Comparison of ENCODE assay signal across 8 cellular contexts in genomic region chr1:153796786-153797659, GRCh38. TPM values are rescaled to one million over a fixed set of nuclear protein-coding genes. Genes with fewer than 3 reads are reported as not detected.
DNase-seq lines count a peak whose midpoint lies in the region; ATAC-seq, FAIRE-seq and TF ChIP-seq lines count a peak whose summit lies in the region.

No MANE protein-coding gene starts in this region.

- H3K36me3 Mint-ChIP-seq in WTC11: no peaks in the 10 kb centered on the region

- TF ChIP-seq CTCF in D721Med (IDR thresholded peaks at IDR 0.05; ENCODE audit: insufficient read depth, missing control alignments): peak; percentile 95
- peak; percentile 95 for TF ChIP-seq CTCF in WTC11 (IDR thresholded peaks at IDR 0.05)
- peak; percentile 81 for TF ChIP-seq CTCF in kidney epithelial cell (IDR thresholded peaks at IDR 0.05; ENCODE audit: insufficient read depth, low read length, poor library complexity, severe bottlenecking)

- peak; percentile 16 for FAIRE-seq in D721Med (lab: Jason Lieb, UNC)

- POLR2A ChIA-PET in WTC11 (lab: Charles Lee): interaction anchor here (1.1 kb wide), 1 partner anchor 17 kb away, joined by 3 read pairs; no protein-coding TSS in a partner anchor

- DNase-seq in D721Med (ENCODE audit: insufficient read length, low spot score) (peak; percentile 98), HCEC 1CT (peak; percentile 42), NCI-H2081 treated with DMSO at 0.1 percent for 48 hours (lab: John Stamatoyannopoulos, UW) (peak; percentile 36), WTC11 (ENCODE audit: low spot score) (peak; percentile 91), T47D (ENCODE audit: low read depth in 1 of 2, low spot score in 1 of 2) (peak; percentile 89 to 97), kidney epithelial cell (ENCODE audit: low read depth) (no peak), OCI-M2 (lab: John Stamatoyannopoulos, UW; ENCODE audit: unreplicated experiment) (no peak)
- peak; percentile 80 for DNase-seq in stimulated activated CD4-positive, alpha-beta T cell treated with anti-CD3 and anti-CD28 coated beads, Interleukin-4, amount 100 ng/mL, for 1 hour

- in situ Hi-C loops in T47D (cut with HindIII; ENCODE audit: low pct_unique_long_range_greater_than_20kb, low sequenced_read_pairs): no loop called here

- peak; percentile 60 for ATAC-seq in WTC11

- peaks cover 4% of the 10 kb centered on the region for H3K27me3 ChIP-seq in kidney epithelial cell (ENCODE audit: control insufficient read depth, insufficient read depth, low read length)

- peak overlapping the region; percentile 54 for H3K27ac Mint-ChIP-seq in WTC11

- H3K9me3 Mint-ChIP-seq in WTC11: no peaks in the 10 kb centered on the region

- no peak overlapping the region for H3K4me3 ChIP-seq in kidney epithelial cell (ENCODE audit: low read depth, low read length)

- peaks cover 25% of the 10 kb centered on the region for H3K4me1 Mint-ChIP-seq in WTC11

- H3K4me3 Mint-ChIP-seq in WTC11: no peak overlapping the region

- no peaks in the 10 kb centered on the region; the same call in 1 of the 2 replicates for H3K27me3 Mint-ChIP-seq in WTC11 (ENCODE audit: low read depth)

- CTCF ChIA-PET in WTC11 (lab: Charles Lee): interaction anchor here (0.6 to 3.9 kb wide), 29 partner anchors 7 to 538 kb away, joined by 3 to 51 read pairs (median 4); partner anchors contain the start of genes CREB3L4, DENND4B, GATAD2B and INTS3

- peaks cover 1% of the 10 kb centered on the region for H3K36me3 ChIP-seq in kidney epithelial cell (ENCODE audit: control insufficient read depth, insufficient read depth, low read length)

TF ChIP-seq in WTC11, 78 proteins besides CTCF, POLR2A, EP300 and RAD21:
- TF ChIP-seq ZNF416 (CRISPR knock-in tag; IDR thresholded peaks at IDR 0.05) (0 out of 2 replicates have a peak, but pooled peaks have one; percentile 22), ZNF121 (CRISPR knock-in tag; IDR thresholded peaks at IDR 0.05) (peak; percentile 82; the same call in 1 of the 2 replicates), CREB1 (CRISPR knock-in tag; IDR thresholded peaks at IDR 0.05) (no peak)
TF ChIP-seq in WTC11: peak in this region for 2.

RNA-seq across cellular contexts. Expression of gene SLC27A3, which starts 21.8 kb away (rescaled TPM):
- total RNA-seq in WTC11 (2021): 36.3 to 38.9 TPM (median 36.9 TPM) in 3 replicates
- 2.7 and 6.2 TPM in 2 replicates for total RNA-seq in kidney epithelial cell

Comparison
In these comparisons a context has a peak if more than half of its experiments do, and no peak if none do; other contexts are left out.
1. DNase-seq: peak in D721Med (single experiment), HCEC 1CT (single experiment), NCI-H2081 treated with DMSO at 0.1 percent for 48 hours (single experiment), WTC11 (single experiment), T47D (2 of 2) and stimulated activated CD4-positive, alpha-beta T cell treated with anti-CD3 and anti-CD28 coated beads, Interleukin-4, amount 100 ng/mL, for 1 hour (single experiment); none in kidney epithelial cell (single experiment) and OCI-M2 (single experiment).
2. Peak in every context shown above with its lines, with median percentiles within 50 percentile points of each other: CTCF ChIP-seq.